Comparison of ENCODE assay signal across 8 cellular contexts in the genomic region with DNA sequence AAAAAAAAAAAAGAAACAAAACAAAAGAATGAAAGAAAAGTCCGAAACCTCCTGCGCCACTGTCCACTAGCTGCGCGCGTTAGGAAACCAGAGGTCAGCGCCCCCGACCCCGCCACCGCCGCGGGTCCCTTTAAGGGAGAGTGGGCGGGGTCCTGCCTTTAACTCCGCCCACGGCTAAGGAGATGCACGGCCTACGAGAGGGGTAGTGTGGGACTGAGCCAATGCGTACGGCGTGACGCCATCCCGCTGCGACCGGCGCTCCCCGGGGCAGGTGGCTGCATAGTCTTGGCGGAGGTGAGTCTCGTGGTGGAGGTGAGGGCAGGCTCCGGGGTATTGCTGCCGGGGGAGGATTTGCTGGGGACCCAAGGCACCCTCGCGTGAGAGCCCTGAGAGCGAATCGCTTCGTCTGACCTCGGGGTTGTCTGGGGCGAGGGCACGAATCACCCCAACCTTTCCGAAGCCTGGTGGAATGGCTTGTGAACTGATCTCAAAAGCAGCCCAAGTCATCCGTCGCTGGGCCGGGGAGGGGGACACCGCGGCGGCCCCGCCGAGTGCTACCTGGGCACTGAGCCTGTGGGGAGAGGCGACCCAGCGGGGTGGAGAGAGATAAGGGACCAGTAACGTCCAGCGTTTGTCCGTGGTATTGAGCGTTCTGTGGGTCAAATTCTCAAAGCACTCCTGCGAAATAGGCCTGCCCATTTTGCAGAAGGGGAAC. TPM values are rescaled to one million over a fixed set of nuclear protein-coding genes. Genes with fewer than 3 reads are reported as not detected.
DNase-seq lines count a peak whose midpoint lies in the region; ATAC-seq and TF ChIP-seq lines count a peak whose summit lies in the region.

TSS of gene MRPS17 (plus strand) at position 241 of the 715 bp plus-strand sequence. CDS start 1,319 bp downstream, outside the sequence.

- H3K9me3 ChIP-seq in BE2C: no peaks in the 10 kb centered on the region

- no peaks in the 10 kb centered on the region for H3K27me3 ChIP-seq in BE2C

- H3K4me3 ChIP-seq in BE2C (ENCODE audit: low read depth, low read length): peak within 1 kb of the TSS; percentile 99
- H3K4me3 ChIP-seq in choroid plexus epithelial cell (ENCODE audit: low read depth, low read length): peak within 1 kb of the TSS; percentile 96

- peak; percentile 99 for ATAC-seq in HG03439 (IDR thresholded peaks at IDR 0.05; ENCODE audit: unreplicated experiment)

- peak; percentile 92 for DNase-seq in BE2C
- DNase-seq in GM19238 (ENCODE audit: insufficient read length, low spot score): peak; percentile 99
- DNase-seq in NCI-H510A treated with DMSO at 0.1 percent for 48 hours (lab: John Stamatoyannopoulos, UW): peak; percentile 97
- DNase-seq in activated CD4-positive, alpha-beta T cell treated with anti-CD3 and anti-CD28 coated beads for 4 hours: peak; percentile 91 to 92
- DNase-seq in choroid plexus epithelial cell (ENCODE audit: low read depth): peak; percentile 88
- peak; percentile 91 for DNase-seq in kidney tubule cell (ENCODE audit: low spot score)
- DNase-seq in stimulated activated CD4-positive, alpha-beta T cell treated with anti-CD3 and anti-CD28 coated beads, Interleukin-1b, Interleukin-23, amount 100 ng/mL, for 24 hours (ENCODE audit: low read depth in 4 of 4, low spot score in 1 of 4): peak; percentile 81 to 88 (median 85)

- TF ChIP-seq CTCF in BE2C (IDR thresholded peaks at IDR 0.05; ENCODE audit: low read depth, low read length) (no peak), choroid plexus epithelial cell (conservative IDR thresholded peaks at IDR 0.05; ENCODE audit: low read depth, low read length) (no peak)

- H3K36me3 ChIP-seq in BE2C: peaks cover 21% of the 10 kb centered on the region

- no peaks in the 10 kb centered on the region for H3K4me1 ChIP-seq in BE2C

RNA-seq across cellular contexts. Expression of gene MRPS17, which starts in this region (rescaled TPM):
- polyA plus RNA-seq in BE2C (2012; ENCODE audit: insufficient read depth, insufficient read length, low read depth): 71.9 TPM

Comparison
In these comparisons a context has a peak if more than half of its experiments do, and no peak if none do; other contexts are left out.
1. Peak in every context shown above with its lines: DNase-seq, ATAC-seq and H3K4me3 ChIP-seq.